ENCODE assay signal across 13 cellular contexts in genomic region chr15:33008284-33009011, GRCh38.
DNase-seq lines count a peak whose midpoint lies in the region; ATAC-seq and TF ChIP-seq lines count a peak whose summit lies in the region.
"Had no signal": no experiment of that assay in that cellular context is flagged by ENCODE, and none has a peak within 500 bp of the region (broad histone marks: within the 10 kb centered on the region; RNA-seq: fewer than 3 reads in every experiment).

No MANE protein-coding gene starts in this region.

- peak; percentile 81 for DNase-seq in HCEC 1CT
- peak; percentile 92 for DNase-seq in amniotic epithelial cell (ENCODE audit: low read depth)
- DNase-seq in hepatic stellate cell (ENCODE audit: low spot score): peak; percentile 16
- no peak for DNase-seq in stomach
- DNase-seq in stimulated activated naive CD4-positive, alpha-beta T cell (lab: John Stamatoyannopoulos, UW): no peak
- DNase-seq: activated CD4-positive, alpha-beta memory T cell treated with anti-CD3 and anti-CD28 coated beads, Interleukin-2, amount 10 ng/mL, durations not matched to agents 7 days and 5 days; activated naive CD4-positive, alpha-beta T cell treated with Interleukin-2 at 50 U/mL for 16 hours; cortex of kidney; PC-3 had no signal

- no peaks in the 10 kb centered on the region for H3K27me3 ChIP-seq in stomach

- H3K27ac ChIP-seq in stomach: peak overlapping the region in 3 of 5 donors; percentile 22 to 55 (median 52)
- H3K27ac ChIP-seq: prostate gland had no signal

- H3K9me3 ChIP-seq in stomach: no peaks in the 10 kb centered on the region
- H3K9me3 ChIP-seq: prostate gland had no signal

- TF ChIP-seq POLR2A in stomach (IDR thresholded peaks at IDR 0.05): no peak

- no peak for TF ChIP-seq CTCF in stomach (IDR thresholded peaks at IDR 0.05)

- no peak for TF ChIP-seq EP300 in stomach (IDR thresholded peaks at IDR 0.05)

- WGBS in stomach, 5 donors: 44 to 56% (median 50%) methylated on average over 3 of the region's 3 CpGs

- H3K4me3 ChIP-seq in stomach: no peak overlapping the region
- H3K4me3 ChIP-seq: lung, prostate gland had no signal

- no peak for ATAC-seq in HG02623 (IDR thresholded peaks at IDR 0.05; ENCODE audit: unreplicated experiment)
- ATAC-seq in HG03469 (IDR thresholded peaks at IDR 0.05; ENCODE audit: unreplicated experiment): no peak
- ATAC-seq: PC-3 had no signal

- intact Hi-C loops in stomach (cut with DNase I; ENCODE audit: low total_unique reads): no loop called here

- H3K36me3 ChIP-seq in stomach: no peaks in the 10 kb centered on the region
- H3K36me3 ChIP-seq: prostate gland had no signal

- H3K4me1 ChIP-seq in stomach: peaks cover 0 to 22% (median 10%) of the 10 kb centered on the region in 4 donors
- H3K4me1 ChIP-seq: prostate gland had no signal

Comparison
In these comparisons a context has a peak if more than half of its experiments do, and no peak if none do; other contexts are left out.
1. DNase-seq: peak in HCEC 1CT (single experiment), amniotic epithelial cell (single experiment) and hepatic stellate cell (single experiment); none in stomach (single experiment) and stimulated activated naive CD4-positive, alpha-beta T cell (0 of 6).